1 cellular context compared by ENCODE assay signal in the genomic region with DNA sequence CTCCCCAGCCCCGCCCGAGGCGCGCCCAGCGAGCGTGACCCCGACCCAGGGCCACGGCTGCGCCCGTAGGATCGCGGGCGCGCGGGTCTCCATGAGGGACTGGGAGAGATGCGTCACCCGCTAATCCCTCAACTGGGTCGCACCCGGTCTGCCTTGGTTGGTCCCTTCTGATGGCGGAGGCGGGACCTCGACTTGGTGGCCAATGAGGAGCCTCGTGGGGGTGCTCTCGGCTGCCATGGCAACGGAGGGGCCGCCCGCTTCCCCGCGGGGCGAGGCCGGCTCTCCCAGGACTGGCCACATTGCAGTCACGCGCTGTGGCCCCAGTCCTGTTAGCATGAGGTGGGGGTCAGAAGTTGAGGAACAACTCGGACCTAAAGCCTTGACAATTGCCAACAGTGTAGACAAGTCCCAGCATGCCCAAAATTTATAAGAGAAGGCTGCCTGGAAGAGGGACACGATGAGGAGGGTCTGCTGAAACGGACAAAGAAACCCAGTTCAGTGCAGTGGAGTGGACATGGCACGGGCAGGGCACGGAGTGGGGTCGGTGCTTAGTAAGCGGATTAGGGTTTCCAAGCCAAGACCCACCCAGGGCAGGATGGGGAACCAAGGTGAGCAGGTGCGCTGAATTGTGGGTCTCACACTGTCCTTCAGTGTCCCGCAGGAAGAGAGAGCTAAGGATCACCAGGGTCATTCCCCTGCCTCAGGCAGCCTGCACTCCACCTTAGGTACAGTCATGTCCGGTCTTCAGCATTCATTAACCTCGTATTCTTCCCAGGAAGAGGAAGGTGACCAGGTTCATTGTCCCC.
TF ChIP-seq lines count a peak whose summit lies in the region.

No MANE protein-coding gene starts in this region.

TF ChIP-seq in K562, 482 proteins besides CTCF, POLR2A, EP300 and RAD21 (continued from another document):
- TF ChIP-seq, protein P1, sequence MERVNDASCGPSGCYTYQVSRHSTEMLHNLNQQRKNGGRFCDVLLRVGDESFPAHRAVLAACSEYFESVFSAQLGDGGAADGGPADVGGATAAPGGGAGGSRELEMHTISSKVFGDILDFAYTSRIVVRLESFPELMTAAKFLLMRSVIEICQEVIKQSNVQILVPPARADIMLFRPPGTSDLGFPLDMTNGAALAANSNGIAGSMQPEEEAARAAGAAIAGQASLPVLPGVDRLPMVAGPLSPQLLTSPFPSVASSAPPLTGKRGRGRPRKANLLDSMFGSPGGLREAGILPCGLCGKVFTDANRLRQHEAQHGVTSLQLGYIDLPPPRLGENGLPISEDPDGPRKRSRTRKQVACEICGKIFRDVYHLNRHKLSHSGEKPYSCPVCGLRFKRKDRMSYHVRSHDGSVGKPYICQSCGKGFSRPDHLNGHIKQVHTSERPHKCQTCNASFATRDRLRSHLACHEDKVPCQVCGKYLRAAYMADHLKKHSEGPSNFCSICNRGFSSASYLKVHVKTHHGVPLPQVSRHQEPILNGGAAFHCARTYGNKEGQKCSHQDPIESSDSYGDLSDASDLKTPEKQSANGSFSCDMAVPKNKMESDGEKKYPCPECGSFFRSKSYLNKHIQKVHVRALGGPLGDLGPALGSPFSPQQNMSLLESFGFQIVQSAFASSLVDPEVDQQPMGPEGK (CRISPR knock-in tag; IDR thresholded peaks at IDR 0.05; ENCODE audit: borderline replicate concordance), result no peak
- TF ChIP-seq CREB1 (IDR thresholded peaks at IDR 0.05) (peak; percentile 56; the same call in 1 of the 2 replicates), CREB1 (CRISPR knock-in tag; IDR thresholded peaks at IDR 0.05) (peak; percentile 73), PHTF2 (CRISPR knock-in tag; IDR thresholded peaks at IDR 0.05) (0 out of 2 replicates have a peak, but pooled peaks have one; percentile 60), ZNF212 (CRISPR knock-in tag; IDR thresholded peaks at IDR 0.05) (0 out of 2 replicates have a peak, but pooled peaks have one; percentile 37), GABPA (tag; conservative IDR thresholded peaks at IDR 0.05; ENCODE audit: low read depth) (no peak; the same call in none of the 2 replicates), HDAC1 (IDR thresholded peaks at IDR 0.05) (no peak; a peak in 2 of 4 replicates), HDAC3 (IDR thresholded peaks at IDR 0.05; ENCODE audit: borderline replicate concordance, partially characterized antibody) (no peak), SMARCC2 (IDR thresholded peaks at IDR 0.05; ENCODE audit: low read depth) (no peak), ZKSCAN1 (IDR thresholded peaks at IDR 0.05; ENCODE audit: low read depth, low read length) (0 out of 2 replicates have a peak, but pooled peaks have one; percentile 9), RBM15 (IDR thresholded peaks at IDR 0.05; ENCODE audit: insufficient read depth, low read length) (no peak), DPF2 (IDR thresholded peaks at IDR 0.05) (no peak; the same call in none of the 2 replicates), ZNF3 (CRISPR knock-in tag; IDR thresholded peaks at IDR 0.05) (no peak), HNRNPH1 (optimal IDR thresholded peaks at IDR 0.05; ENCODE audit: low read depth, low read length) (no peak), NR3C1 (CRISPR knock-in tag; IDR thresholded peaks at IDR 0.05) (no peak), BCL6 (CRISPR knock-in tag; IDR thresholded peaks at IDR 0.05) (peak; percentile 48; the same call in 1 of the 2 replicates), ZNF217 (CRISPR knock-in tag; IDR thresholded peaks at IDR 0.05) (no peak), PHF8 (IDR thresholded peaks at IDR 0.05; ENCODE audit: borderline replicate concordance, low read length) (peak; percentile 24; the same call in 1 of the 2 replicates), BMI1 (IDR thresholded peaks at IDR 0.05; ENCODE audit: low read length) (peak; percentile 98), ZBTB7A (IDR thresholded peaks at IDR 0.05; ENCODE audit: borderline replicate concordance, control insufficient read depth, low read depth, low read length) (peak; percentile 95; the same call in 1 of the 2 replicates), ZBED1 (IDR thresholded peaks at IDR 0.05) (no peak; the same call in 1 of the 2 replicates), ZC3H8 (IDR thresholded peaks at IDR 0.05) (peak; percentile 37; the same call in 1 of the 2 replicates), FIP1L1 (IDR thresholded peaks at IDR 0.05; ENCODE audit: low read depth, low read length, poor library complexity, severe bottlenecking) (no peak)
- TF ChIP-seq, protein P2, sequence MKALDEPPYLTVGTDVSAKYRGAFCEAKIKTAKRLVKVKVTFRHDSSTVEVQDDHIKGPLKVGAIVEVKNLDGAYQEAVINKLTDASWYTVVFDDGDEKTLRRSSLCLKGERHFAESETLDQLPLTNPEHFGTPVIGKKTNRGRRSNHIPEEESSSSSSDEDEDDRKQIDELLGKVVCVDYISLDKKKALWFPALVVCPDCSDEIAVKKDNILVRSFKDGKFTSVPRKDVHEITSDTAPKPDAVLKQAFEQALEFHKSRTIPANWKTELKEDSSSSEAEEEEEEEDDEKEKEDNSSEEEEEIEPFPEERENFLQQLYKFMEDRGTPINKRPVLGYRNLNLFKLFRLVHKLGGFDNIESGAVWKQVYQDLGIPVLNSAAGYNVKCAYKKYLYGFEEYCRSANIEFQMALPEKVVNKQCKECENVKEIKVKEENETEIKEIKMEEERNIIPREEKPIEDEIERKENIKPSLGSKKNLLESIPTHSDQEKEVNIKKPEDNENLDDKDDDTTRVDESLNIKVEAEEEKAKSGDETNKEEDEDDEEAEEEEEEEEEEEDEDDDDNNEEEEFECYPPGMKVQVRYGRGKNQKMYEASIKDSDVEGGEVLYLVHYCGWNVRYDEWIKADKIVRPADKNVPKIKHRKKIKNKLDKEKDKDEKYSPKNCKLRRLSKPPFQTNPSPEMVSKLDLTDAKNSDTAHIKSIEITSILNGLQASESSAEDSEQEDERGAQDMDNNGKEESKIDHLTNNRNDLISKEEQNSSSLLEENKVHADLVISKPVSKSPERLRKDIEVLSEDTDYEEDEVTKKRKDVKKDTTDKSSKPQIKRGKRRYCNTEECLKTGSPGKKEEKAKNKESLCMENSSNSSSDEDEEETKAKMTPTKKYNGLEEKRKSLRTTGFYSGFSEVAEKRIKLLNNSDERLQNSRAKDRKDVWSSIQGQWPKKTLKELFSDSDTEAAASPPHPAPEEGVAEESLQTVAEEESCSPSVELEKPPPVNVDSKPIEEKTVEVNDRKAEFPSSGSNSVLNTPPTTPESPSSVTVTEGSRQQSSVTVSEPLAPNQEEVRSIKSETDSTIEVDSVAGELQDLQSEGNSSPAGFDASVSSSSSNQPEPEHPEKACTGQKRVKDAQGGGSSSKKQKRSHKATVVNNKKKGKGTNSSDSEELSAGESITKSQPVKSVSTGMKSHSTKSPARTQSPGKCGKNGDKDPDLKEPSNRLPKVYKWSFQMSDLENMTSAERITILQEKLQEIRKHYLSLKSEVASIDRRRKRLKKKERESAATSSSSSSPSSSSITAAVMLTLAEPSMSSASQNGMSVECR (CRISPR knock-in tag; IDR thresholded peaks at IDR 0.05), result peak; percentile 67; the same call in 1 of the 2 replicates
- TF ChIP-seq, protein P3, sequence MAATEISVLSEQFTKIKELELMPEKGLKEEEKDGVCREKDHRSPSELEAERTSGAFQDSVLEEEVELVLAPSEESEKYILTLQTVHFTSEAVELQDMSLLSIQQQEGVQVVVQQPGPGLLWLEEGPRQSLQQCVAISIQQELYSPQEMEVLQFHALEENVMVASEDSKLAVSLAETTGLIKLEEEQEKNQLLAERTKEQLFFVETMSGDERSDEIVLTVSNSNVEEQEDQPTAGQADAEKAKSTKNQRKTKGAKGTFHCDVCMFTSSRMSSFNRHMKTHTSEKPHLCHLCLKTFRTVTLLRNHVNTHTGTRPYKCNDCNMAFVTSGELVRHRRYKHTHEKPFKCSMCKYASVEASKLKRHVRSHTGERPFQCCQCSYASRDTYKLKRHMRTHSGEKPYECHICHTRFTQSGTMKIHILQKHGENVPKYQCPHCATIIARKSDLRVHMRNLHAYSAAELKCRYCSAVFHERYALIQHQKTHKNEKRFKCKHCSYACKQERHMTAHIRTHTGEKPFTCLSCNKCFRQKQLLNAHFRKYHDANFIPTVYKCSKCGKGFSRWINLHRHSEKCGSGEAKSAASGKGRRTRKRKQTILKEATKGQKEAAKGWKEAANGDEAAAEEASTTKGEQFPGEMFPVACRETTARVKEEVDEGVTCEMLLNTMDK (IDR thresholded peaks at IDR 0.05; ENCODE audit: borderline replicate concordance, insufficient read depth, low read depth, low read length, poor library complexity, severe bottlenecking), result no peak
- TF ChIP-seq, protein P4, sequence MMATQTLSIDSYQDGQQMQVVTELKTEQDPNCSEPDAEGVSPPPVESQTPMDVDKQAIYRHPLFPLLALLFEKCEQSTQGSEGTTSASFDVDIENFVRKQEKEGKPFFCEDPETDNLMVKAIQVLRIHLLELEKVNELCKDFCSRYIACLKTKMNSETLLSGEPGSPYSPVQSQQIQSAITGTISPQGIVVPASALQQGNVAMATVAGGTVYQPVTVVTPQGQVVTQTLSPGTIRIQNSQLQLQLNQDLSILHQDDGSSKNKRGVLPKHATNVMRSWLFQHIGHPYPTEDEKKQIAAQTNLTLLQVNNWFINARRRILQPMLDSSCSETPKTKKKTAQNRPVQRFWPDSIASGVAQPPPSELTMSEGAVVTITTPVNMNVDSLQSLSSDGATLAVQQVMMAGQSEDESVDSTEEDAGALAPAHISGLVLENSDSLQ (IDR thresholded peaks at IDR 0.05), result peak; percentile 71; the same call in 1 of the 2 replicates
- TF ChIP-seq, protein P5, sequence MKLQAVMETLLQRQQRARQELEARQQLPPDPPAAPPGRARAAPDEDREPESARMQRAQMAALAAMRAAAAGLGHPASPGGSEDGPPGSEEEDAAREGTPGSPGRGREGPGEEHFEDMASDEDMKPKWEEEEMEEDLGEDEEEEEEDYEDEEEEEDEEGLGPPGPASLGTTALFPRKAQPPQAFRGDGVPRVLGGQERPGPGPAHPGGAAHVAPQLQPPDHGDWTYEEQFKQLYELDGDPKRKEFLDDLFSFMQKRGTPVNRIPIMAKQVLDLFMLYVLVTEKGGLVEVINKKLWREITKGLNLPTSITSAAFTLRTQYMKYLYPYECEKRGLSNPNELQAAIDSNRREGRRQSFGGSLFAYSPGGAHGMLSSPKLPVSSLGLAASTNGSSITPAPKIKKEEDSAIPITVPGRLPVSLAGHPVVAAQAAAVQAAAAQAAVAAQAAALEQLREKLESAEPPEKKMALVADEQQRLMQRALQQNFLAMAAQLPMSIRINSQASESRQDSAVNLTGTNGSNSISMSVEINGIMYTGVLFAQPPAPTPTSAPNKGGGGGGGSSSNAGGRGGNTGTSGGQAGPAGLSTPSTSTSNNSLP (IDR thresholded peaks at IDR 0.05; ENCODE audit: borderline replicate concordance, low read depth, low read length), result no peak
